1 cellular context compared by ENCODE assay signal in genomic region chr15:49875392-49875791, GRCh38.
TF ChIP-seq lines count a peak whose summit lies in the region.

No MANE protein-coding gene starts in this region.

TF ChIP-seq in SK-N-SH treated with all-trans-retinoic acid at 6 μM for 48 hours, 23 proteins besides CTCF, POLR2A, EP300 and RAD21 (continued from another document):
- TF ChIP-seq PATZ1 (CRISPR knock-in tag; IDR thresholded peaks at IDR 0.05; ENCODE audit: borderline replicate concordance) (no peak), PPARA (CRISPR knock-in tag; IDR thresholded peaks at IDR 0.05; ENCODE audit: borderline replicate concordance) (no peak)
